In the genomic region with DNA sequence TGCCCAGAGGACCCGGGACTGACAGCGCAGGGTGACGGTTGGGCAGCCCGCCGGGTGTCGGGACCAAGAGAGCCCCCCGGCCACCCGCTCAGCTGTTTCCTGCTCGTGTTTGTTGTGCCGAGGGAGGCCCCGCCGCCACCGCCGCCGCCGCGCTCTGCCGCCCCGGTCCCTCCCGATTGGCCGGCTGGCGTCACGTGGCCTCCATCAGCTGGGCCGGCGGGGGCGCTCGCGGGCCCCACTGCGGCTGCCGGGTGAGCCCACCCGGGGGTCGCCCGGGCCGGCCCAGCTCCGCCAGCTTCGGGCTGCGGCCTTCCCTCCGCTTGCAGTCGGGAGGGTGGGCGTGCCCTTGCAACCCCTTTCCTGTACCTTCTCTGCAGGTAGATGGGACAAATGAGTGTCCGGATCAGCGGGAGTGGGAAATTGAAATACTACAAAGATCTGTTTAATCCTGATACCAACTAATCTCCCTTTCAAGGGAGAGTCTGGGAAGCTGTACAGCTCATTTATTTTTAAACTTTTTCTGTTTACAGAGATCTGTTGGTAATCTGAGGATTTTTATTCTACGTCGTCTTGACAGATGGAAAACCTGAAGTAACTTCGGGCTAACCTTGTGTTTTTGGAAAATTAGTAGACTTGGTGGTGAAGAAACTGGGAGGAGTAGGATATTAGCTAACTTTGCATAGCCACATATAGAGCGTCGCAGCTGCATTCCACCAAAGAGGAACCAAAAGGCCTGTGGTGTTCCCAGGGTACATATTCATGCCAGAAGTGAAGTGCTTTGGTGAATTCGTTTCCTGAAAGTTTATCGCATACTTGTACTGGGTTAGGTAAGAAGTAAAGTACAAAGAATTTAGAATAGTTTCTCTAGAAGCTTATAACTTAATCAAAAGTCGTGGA, we compare ENCODE assay signal across 8 cellular contexts. TPM values are rescaled to one million over a fixed set of nuclear protein-coding genes. Genes with fewer than 3 reads are reported as not detected.
DNase-seq lines count a peak whose midpoint lies in the region; ATAC-seq, FAIRE-seq and TF ChIP-seq lines count a peak whose summit lies in the region.

No MANE protein-coding gene starts in this region.

- H3K36me3 ChIP-seq in NT2/D1 (ENCODE audit: insufficient read depth, insufficient read length, low read length) (peaks cover 4% of the 10 kb centered on the region), mucosa of rectum (ENCODE audit: control insufficient read depth in 2 of 2, insufficient read depth in 2 of 2, low read length in 2 of 2) (peaks cover 12% of the 10 kb centered on the region in 2 donors)

- peak; percentile 39 for TF ChIP-seq CTCF in epithelial cell of proximal tubule (conservative IDR thresholded peaks at IDR 0.05; ENCODE audit: low read depth, low read length)

- H3K27ac ChIP-seq in mucosa of rectum (ENCODE audit: low read depth in 2 of 2, low read length in 2 of 2), result peak overlapping the region; percentile 98

- no peaks in the 10 kb centered on the region for H3K9me3 ChIP-seq in NT2/D1 (ENCODE audit: insufficient read depth, low read length)
- H3K9me3 ChIP-seq in mucosa of rectum (ENCODE audit: control insufficient read depth in 2 of 2, low read length in 2 of 2), result no peaks in the 10 kb centered on the region

- H3K4me3 ChIP-seq in NT2/D1 (ENCODE audit: insufficient read length, low read depth) (peak overlapping the region; percentile 66), epithelial cell of proximal tubule (ENCODE audit: low read depth, low read length) (peak overlapping the region; percentile 83), mucosa of rectum (ENCODE audit: low read length in 2 of 2) (peak overlapping the region; percentile 78 to 83)

- peak; percentile 18 for ATAC-seq in HG03342 (IDR thresholded peaks at IDR 0.05; ENCODE audit: unreplicated experiment)

- H3K27me3 ChIP-seq in NT2/D1 (ENCODE audit: insufficient read depth, insufficient read length) (peaks cover 9% of the 10 kb centered on the region), mucosa of rectum (ENCODE audit: control insufficient read depth in 2 of 2, insufficient read depth in 2 of 2, low read length in 2 of 2) (no peaks in the 10 kb centered on the region)

- DNase-seq in A172 (ENCODE audit: low spot score) (peak; percentile 38), GM18507 (ENCODE audit: extremely low spot score, insufficient read length, low read depth) (peak; percentile 68), NT2/D1 (ENCODE audit: low read depth, low spot score) (peak; percentile 49), activated T-cell treated with anti-CD3 and anti-CD28 coated beads for 48 hours (ENCODE audit: low read depth) (peak; percentile 74), epithelial cell of proximal tubule (ENCODE audit: low read depth) (no peak)
- DNase-seq in stimulated activated CD8-positive, alpha-beta memory T cell treated with anti-CD3 and anti-CD28 coated beads, Interleukin-4, amount 100 ng/mL, for 48 hours, result peak; percentile 84

- H3K4me1 ChIP-seq in NT2/D1 (ENCODE audit: insufficient read depth, insufficient read length), result no peaks in the 10 kb centered on the region
- peaks cover 17 to 33% of the 10 kb centered on the region in 2 donors for H3K4me1 ChIP-seq in mucosa of rectum (ENCODE audit: control insufficient read depth in 2 of 2, insufficient read depth in 2 of 2, low read length in 2 of 2)

- FAIRE-seq in GM18507 (lab: Jason Lieb, UNC), result peak; percentile 62

- H3K9ac ChIP-seq in NT2/D1 (ENCODE audit: insufficient read length, low read depth) (peak overlapping the region; percentile 39), mucosa of rectum (ENCODE audit: low read depth in 1 of 2, low read length in 2 of 2) (peak overlapping the region; percentile 92 to 99)

RNA-seq across cellular contexts. Expression of gene YPEL5, which starts 1.2 kb away (rescaled TPM):
- 91.4 and 112 TPM in 2 replicates for total RNA-seq in A172 (2014; rRNA removed; shearing (Covaris generic))
- total RNA-seq in epithelial cell of proximal tubule, result 32.5 and 63.1 TPM in 2 replicates
